10 cellular contexts compared by ENCODE assay signal in genomic region chr3:42043116-42043796, GRCh38. TPM values are rescaled to one million over a fixed set of nuclear protein-coding genes. Genes with fewer than 3 reads are reported as not detected.
DNase-seq lines count a peak whose midpoint lies in the region; ATAC-seq, FAIRE-seq and TF ChIP-seq lines count a peak whose summit lies in the region.
"Had no signal": no experiment of that assay in that cellular context is flagged by ENCODE, and none has a peak within 500 bp of the region (broad histone marks: within the 10 kb centered on the region; RNA-seq: fewer than 3 reads in every experiment).

No MANE protein-coding gene starts in this region.

- peaks cover 15 to 16% of the 10 kb centered on the region in 2 donors for H3K4me1 Mint-ChIP-seq in natural killer cell treated with Interleukin-12 subunit alpha and Interleukin-12 subunit beta and Interleukin-15 and Interleukin-18, amount 100 ng/mL, for 72 hours (ENCODE audit: low read depth in 2 of 2)

- no peaks in the 10 kb centered on the region for H3K9me3 Mint-ChIP-seq in natural killer cell treated with Interleukin-12 subunit alpha and Interleukin-12 subunit beta and Interleukin-15 and Interleukin-18, amount 100 ng/mL, for 72 hours

- in situ Hi-C loops in KBM-7 (cut with MboI; ENCODE audit: low pct_unique_long_range_greater_than_20kb, low sequenced_read_pairs) = no loop called here

- no peak overlapping the region for H3K4me3 Mint-ChIP-seq in natural killer cell treated with Interleukin-12 subunit alpha and Interleukin-12 subunit beta and Interleukin-15 and Interleukin-18, amount 100 ng/mL, for 72 hours

- H3K9me3 ChIP-seq in pancreas (no peaks in the 10 kb centered on the region), MM.1S (replicated peaks; ENCODE audit: insufficient read depth, low read length) (no peaks in the 10 kb centered on the region)

- peak; percentile 79 for DNase-seq in Daoy (ENCODE audit: low read depth)
- DNase-seq in NCI-H774 (lab: John Stamatoyannopoulos, UW) = peak; percentile 14
- peak; percentile 79 for DNase-seq in fibroblast of the aortic adventitia (ENCODE audit: low read depth)
- no peak for DNase-seq in pancreas
- no peak for DNase-seq in MM.1S
- DNase-seq in natural killer cell treated with Interleukin-12 subunit alpha and Interleukin-12 subunit beta and Interleukin-15 and Interleukin-18, amount 100 ng/mL, for 72 hours (ENCODE audit: low spot score) = no peak
- DNase-seq in KBM-7 = no peak
- DNase-seq: activated CD4-positive, alpha-beta T cell treated with anti-CD3 and anti-CD28 coated beads, Interleukin-2, amount 50 U/mL, for 1 hour; stimulated activated CD4-positive, alpha-beta T cell treated with anti-CD3 and anti-CD28 coated beads, Interleukin-2, amount 100 ng/mL, for 48 hours had no signal

- ATAC-seq in pancreas = peak; percentile 38 to 52 (median 50)
- no peak for ATAC-seq in natural killer cell treated with Interleukin-12 subunit alpha and Interleukin-12 subunit beta and Interleukin-15 and Interleukin-18, amount 100 ng/mL, for 72 hours
- no peak for ATAC-seq in esophagus mucosa

- TF ChIP-seq CTCF in fibroblast of the aortic adventitia (IDR thresholded peaks at IDR 0.05; ENCODE audit: insufficient read depth, low read length) (no peak), pancreas (IDR thresholded peaks at IDR 0.05) (no peak), MM.1S (IDR thresholded peaks at IDR 0.05; ENCODE audit: low read length) (no peak)

- H3K27ac Mint-ChIP-seq in natural killer cell treated with Interleukin-12 subunit alpha and Interleukin-12 subunit beta and Interleukin-15 and Interleukin-18, amount 100 ng/mL, for 72 hours = no peak overlapping the region

- no peaks in the 10 kb centered on the region for H3K36me3 Mint-ChIP-seq in natural killer cell treated with Interleukin-12 subunit alpha and Interleukin-12 subunit beta and Interleukin-15 and Interleukin-18, amount 100 ng/mL, for 72 hours

- H3K36me3 ChIP-seq in pancreas (no peaks in the 10 kb centered on the region), MM.1S (replicated peaks; ENCODE audit: insufficient read depth, low read length) (no peaks in the 10 kb centered on the region)

- peaks cover 9 to 21% (median 15%) of the 10 kb centered on the region in 3 donors for H3K4me1 ChIP-seq in pancreas
- H3K4me1 ChIP-seq in MM.1S (ENCODE audit: low read length) = 0 out of 2 replicates have a peak, but pooled peaks cover 2% of the 10 kb centered on the region

- no peak for FAIRE-seq in pancreas (lab: Jason Lieb, UNC)

- H3K79me2 ChIP-seq in MM.1S (ENCODE audit: low read length) = peaks cover 95% of the 10 kb centered on the region

- no peaks in the 10 kb centered on the region for H3K27me3 Mint-ChIP-seq in natural killer cell treated with Interleukin-12 subunit alpha and Interleukin-12 subunit beta and Interleukin-15 and Interleukin-18, amount 100 ng/mL, for 72 hours

- no peak overlapping the region for H3K9ac ChIP-seq in MM.1S (ENCODE audit: low read length)

- H4K20me1 ChIP-seq in MM.1S (ENCODE audit: insufficient read depth, low read length) = 0 out of 2 replicates have a peak, but pooled peaks cover 3% of the 10 kb centered on the region

- H3K27ac ChIP-seq in pancreas = no peak overlapping the region
- no peak overlapping the region for H3K27ac ChIP-seq in MM.1S (ENCODE audit: low read length)

- H3K27me3 ChIP-seq in pancreas = no peaks in the 10 kb centered on the region
- no peaks in the 10 kb centered on the region for H3K27me3 ChIP-seq in MM.1S (replicated peaks; ENCODE audit: insufficient read depth, low read length)

- 0 out of 2 replicates have a peak, but pooled peaks cover 3% of the 10 kb centered on the region for H3F3A ChIP-seq in MM.1S (ENCODE audit: insufficient read depth, low read length)

- H3K9me2 ChIP-seq in MM.1S (replicated peaks; ENCODE audit: insufficient read depth, low read length) = no peaks in the 10 kb centered on the region

- H3K4me3 ChIP-seq in fibroblast of the aortic adventitia (ENCODE audit: low read depth, low read length) = peak overlapping the region; percentile 13
- no peak overlapping the region for H3K4me3 ChIP-seq in pancreas
- no peak overlapping the region for H3K4me3 ChIP-seq in MM.1S (ENCODE audit: low read length)

- H2AFZ ChIP-seq in MM.1S (ENCODE audit: low read length) = no peak overlapping the region

- H3K4me2 ChIP-seq in MM.1S (ENCODE audit: low read depth, low read length) = no peak overlapping the region

- intact Hi-C loops in pancreas (cut with DNase I) = no loop called here

- 45 to 51% methylated on average over 8 to 9 of the region's 9 CpGs for WGBS in pancreas, 2 donors

RNA-seq across cellular contexts. Expression of gene TRAK1, which starts 47.9 kb away (rescaled TPM):
- total RNA-seq in Daoy (2014; rRNA removed; shearing (Covaris generic)) = 7.1 and 7.4 TPM in 2 replicates
- total RNA-seq in fibroblast of the aortic adventitia (ENCODE audit: low replicate concordance) (23.2 and 51.6 TPM in 2 replicates), pancreas (10 to 100 TPM in 4 of 6 donors, 1 to 10 TPM in 2; 9.3 to 24.3 (median 11.7) TPM), esophagus mucosa (21.2 TPM)
- polyA plus RNA-seq in pancreas = 10 to 100 TPM; 10.6 to 19.7 TPM
- total RNA-seq in natural killer cell treated with Interleukin-12 subunit alpha and Interleukin-12 subunit beta and Interleukin-15 and Interleukin-18, amount 100 ng/mL, for 72 hours = 10 to 100 TPM; 32.3 to 48.0 TPM

Comparison
In these comparisons a context has a peak if more than half of its experiments do, and no peak if none do; other contexts are left out.
1. DNase-seq: peak in Daoy (single experiment), NCI-H774 (single experiment) and fibroblast of the aortic adventitia (single experiment); none in pancreas (0 of 6), MM.1S (single experiment), natural killer cell treated with Interleukin-12 subunit alpha and Interleukin-12 subunit beta and Interleukin-15 and Interleukin-18, amount 100 ng/mL, for 72 hours (single experiment) and KBM-7 (single experiment).
2. ATAC-seq: peak in pancreas (4 of 4); none in natural killer cell treated with Interleukin-12 subunit alpha and Interleukin-12 subunit beta and Interleukin-15 and Interleukin-18, amount 100 ng/mL, for 72 hours (0 of 2) and esophagus mucosa (single experiment).